1 cellular context compared by ENCODE assay signal in the genomic region with DNA sequence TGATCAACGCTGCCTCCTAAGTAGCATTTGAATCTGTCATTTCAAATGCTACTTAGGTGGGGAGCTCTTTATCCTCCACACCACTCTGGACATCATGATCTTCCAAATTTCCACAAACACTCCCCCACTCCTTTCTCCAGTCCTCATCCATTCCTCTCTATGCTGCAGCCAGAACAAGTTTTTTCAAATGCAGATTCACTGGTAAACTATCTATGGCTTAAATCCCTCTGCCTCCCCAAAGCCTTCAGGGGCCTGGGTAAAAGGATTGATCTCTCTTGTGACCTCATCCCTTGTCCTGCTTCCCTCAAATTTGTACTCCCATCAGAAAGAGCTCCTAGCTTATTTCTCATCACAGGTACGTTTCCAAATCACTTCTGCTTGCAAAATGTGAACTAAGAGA.
TF ChIP-seq lines count a peak whose summit lies in the region.

No MANE protein-coding gene starts in this region.

TF ChIP-seq in K562, 482 proteins besides CTCF, POLR2A, EP300 and RAD21:
- TF ChIP-seq HEY1 (CRISPR knock-in tag; IDR thresholded peaks at IDR 0.05; ENCODE audit: borderline replicate concordance) = no peak
- no peak for TF ChIP-seq ZNF75A (CRISPR knock-in tag; IDR thresholded peaks at IDR 0.05)
- TF ChIP-seq POLR3A (IDR thresholded peaks at IDR 0.05; ENCODE audit: borderline replicate concordance, extremely low read depth, insufficient read depth, insufficient read length) = no peak
- TF ChIP-seq SAFB2 (IDR thresholded peaks at IDR 0.05; ENCODE audit: borderline replicate concordance, low read depth, low read length, severe bottlenecking) = no peak
- no peak for TF ChIP-seq NR3C1 (CRISPR knock-in tag; IDR thresholded peaks at IDR 0.05)
- TF ChIP-seq, protein P1, sequence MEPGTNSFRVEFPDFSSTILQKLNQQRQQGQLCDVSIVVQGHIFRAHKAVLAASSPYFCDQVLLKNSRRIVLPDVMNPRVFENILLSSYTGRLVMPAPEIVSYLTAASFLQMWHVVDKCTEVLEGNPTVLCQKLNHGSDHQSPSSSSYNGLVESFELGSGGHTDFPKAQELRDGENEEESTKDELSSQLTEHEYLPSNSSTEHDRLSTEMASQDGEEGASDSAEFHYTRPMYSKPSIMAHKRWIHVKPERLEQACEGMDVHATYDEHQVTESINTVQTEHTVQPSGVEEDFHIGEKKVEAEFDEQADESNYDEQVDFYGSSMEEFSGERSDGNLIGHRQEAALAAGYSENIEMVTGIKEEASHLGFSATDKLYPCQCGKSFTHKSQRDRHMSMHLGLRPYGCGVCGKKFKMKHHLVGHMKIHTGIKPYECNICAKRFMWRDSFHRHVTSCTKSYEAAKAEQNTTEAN (CRISPR knock-in tag; IDR thresholded peaks at IDR 0.05) = no peak
- no peak for TF ChIP-seq HIVEP1 (CRISPR knock-in tag; IDR thresholded peaks at IDR 0.05)
- TF ChIP-seq XRCC5 (IDR thresholded peaks at IDR 0.05; ENCODE audit: low read depth, low read length) = no peak
- no peak for TF ChIP-seq ZFP36 (IDR thresholded peaks at IDR 0.05; ENCODE audit: low read depth, low read length, partially characterized antibody)
- no peak for TF ChIP-seq ESRRB (CRISPR knock-in tag; IDR thresholded peaks at IDR 0.05; ENCODE audit: borderline replicate concordance)
- TF ChIP-seq, protein P2, sequence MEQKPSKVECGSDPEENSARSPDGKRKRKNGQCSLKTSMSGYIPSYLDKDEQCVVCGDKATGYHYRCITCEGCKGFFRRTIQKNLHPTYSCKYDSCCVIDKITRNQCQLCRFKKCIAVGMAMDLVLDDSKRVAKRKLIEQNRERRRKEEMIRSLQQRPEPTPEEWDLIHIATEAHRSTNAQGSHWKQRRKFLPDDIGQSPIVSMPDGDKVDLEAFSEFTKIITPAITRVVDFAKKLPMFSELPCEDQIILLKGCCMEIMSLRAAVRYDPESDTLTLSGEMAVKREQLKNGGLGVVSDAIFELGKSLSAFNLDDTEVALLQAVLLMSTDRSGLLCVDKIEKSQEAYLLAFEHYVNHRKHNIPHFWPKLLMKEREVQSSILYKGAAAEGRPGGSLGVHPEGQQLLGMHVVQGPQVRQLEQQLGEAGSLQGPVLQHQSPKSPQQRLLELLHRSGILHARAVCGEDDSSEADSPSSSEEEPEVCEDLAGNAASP (IDR thresholded peaks at IDR 0.05) = no peak
- no peak for TF ChIP-seq SAP30 (IDR thresholded peaks at IDR 0.05; ENCODE audit: borderline replicate concordance, insufficient read depth, low read depth, low read length, poor library complexity, severe bottlenecking)
- TF ChIP-seq HDAC6 (IDR thresholded peaks at IDR 0.05; ENCODE audit: low read depth, low read length) = no peak
- TF ChIP-seq, protein P3, sequence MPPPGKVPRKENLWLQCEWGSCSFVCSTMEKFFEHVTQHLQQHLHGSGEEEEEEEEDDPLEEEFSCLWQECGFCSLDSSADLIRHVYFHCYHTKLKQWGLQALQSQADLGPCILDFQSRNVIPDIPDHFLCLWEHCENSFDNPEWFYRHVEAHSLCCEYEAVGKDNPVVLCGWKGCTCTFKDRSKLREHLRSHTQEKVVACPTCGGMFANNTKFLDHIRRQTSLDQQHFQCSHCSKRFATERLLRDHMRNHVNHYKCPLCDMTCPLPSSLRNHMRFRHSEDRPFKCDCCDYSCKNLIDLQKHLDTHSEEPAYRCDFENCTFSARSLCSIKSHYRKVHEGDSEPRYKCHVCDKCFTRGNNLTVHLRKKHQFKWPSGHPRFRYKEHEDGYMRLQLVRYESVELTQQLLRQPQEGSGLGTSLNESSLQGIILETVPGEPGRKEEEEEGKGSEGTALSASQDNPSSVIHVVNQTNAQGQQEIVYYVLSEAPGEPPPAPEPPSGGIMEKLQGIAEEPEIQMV (tag; conservative IDR thresholded peaks at IDR 0.05; ENCODE audit: low read depth) = no peak
